ENCODE assay signal across 8 cellular contexts in genomic region chr1:36175137-36176095, GRCh38. TPM values are rescaled to one million over a fixed set of nuclear protein-coding genes. Genes with fewer than 3 reads are reported as not detected.
DNase-seq lines count a peak whose midpoint lies in the region; ATAC-seq and TF ChIP-seq lines count a peak whose summit lies in the region.

No MANE protein-coding gene starts in this region.

- H3K4me3 ChIP-seq in gastrocnemius medialis: peak overlapping the region in 2 of 4 donors; percentile 16 to 22

- no peaks in the 10 kb centered on the region for H3K27me3 ChIP-seq in gastrocnemius medialis

- TF ChIP-seq POLR2A in gastrocnemius medialis (IDR thresholded peaks at IDR 0.05): peak; percentile 80 to 85

- no peaks in the 10 kb centered on the region for H3K9me3 ChIP-seq in gastrocnemius medialis

- H3K27ac ChIP-seq in RWPE1 (peak overlapping the region; percentile 67), gastrocnemius medialis (peak overlapping the region; percentile 97 to 100 (median 99))

- H3K36me3 ChIP-seq in gastrocnemius medialis: peaks cover 0 to 81% of the 10 kb centered on the region in 2 donors

- no peak for TF ChIP-seq CTCF in RWPE1 (conservative IDR thresholded peaks at IDR 0.05; ENCODE audit: low read depth)
- no peak for TF ChIP-seq CTCF in gastrocnemius medialis (IDR thresholded peaks at IDR 0.05 in 4 of 5, conservative IDR thresholded peaks at IDR 0.05 in 1 of 5)

- CTCF ChIA-PET in RWPE1 (lab: Yijun Ruan, JAX): no interaction called here

- in situ Hi-C loops in gastrocnemius medialis (cut with MboI; ENCODE audit: low sequenced_read_pairs in 4 of 4): loop anchor here in 1 of 4 donors (25.0 kb wide), 1 partner anchor 112 kb away; no protein-coding TSS in a partner anchor

- POLR2A ChIA-PET in RWPE1 (lab: Yijun Ruan, JAX; ENCODE audit: low non-redundant PET): no interaction called here

- peaks cover 61 to 69% of the 10 kb centered on the region in 2 donors for H3K4me1 ChIP-seq in gastrocnemius medialis

- intact Hi-C loops in gastrocnemius medialis (cut with DNase I; ENCODE audit: low total_unique reads): loop anchor here (1.0 kb wide), 1 partner anchor 26 kb away; the partner anchor contains the start of gene TRAPPC3

- peak; percentile 93 for ATAC-seq in gastrocnemius medialis
- ATAC-seq in HG02571 (IDR thresholded peaks at IDR 0.05; ENCODE audit: unreplicated experiment): no peak

- peak; percentile 33 for DNase-seq in DMS 273 (lab: John Stamatoyannopoulos, UW; ENCODE audit: unreplicated experiment)
- no peak for DNase-seq in DMS 273 treated with DMSO at 0.1 percent for 48 hours (lab: John Stamatoyannopoulos, UW)
- no peak for DNase-seq in RWPE1 (ENCODE audit: low spot score)
- peak; percentile 43 for DNase-seq in foreskin melanocyte
- DNase-seq in gastrocnemius medialis: peak; percentile 87 to 94
- no peak for DNase-seq in Kasumi-1 (lab: John Stamatoyannopoulos, UW)
- DNase-seq in KG1 (lab: John Stamatoyannopoulos, UW): no peak

RNA-seq across cellular contexts. Expression of gene MAP7D1, which starts 19.5 kb away (rescaled TPM):
- total RNA-seq in gastrocnemius medialis: 100 to 1,000 TPM; 376 to 967 (median 474) TPM

RNA-seq across cellular contexts. Expression of gene TRAPPC3, which starts 26.1 kb away (rescaled TPM):
- total RNA-seq in gastrocnemius medialis: 10 to 100 TPM; 57.5 to 72.4 (median 63.5) TPM

RNA-seq across cellular contexts. Expression of gene THRAP3, which starts 48.8 kb away (rescaled TPM):
- total RNA-seq in gastrocnemius medialis: 100 to 1,000 TPM in 3 of 4 donors, 10 to 100 TPM in 1; 88.2 to 174 (median 146) TPM

RNA-seq across cellular contexts. Expression of gene COL8A2, which starts 50.4 kb away (rescaled TPM):
- 1 to 10 TPM in 1 of 4 donors, under 1 TPM in 3; 0.61 to 1.6 (median 0.81) TPM for total RNA-seq in gastrocnemius medialis

Comparison
In these comparisons a context has a peak if more than half of its experiments do, and no peak if none do; other contexts are left out.
1. DNase-seq: peak in DMS 273 (single experiment), foreskin melanocyte (single experiment) and gastrocnemius medialis (2 of 2); none in DMS 273 treated with DMSO at 0.1 percent for 48 hours (single experiment), RWPE1 (single experiment), Kasumi-1 (0 of 2) and KG1 (single experiment).